In genomic region chr1:203272633-203273205, GRCh38 we compare ENCODE assay signal across 1 cellular context.
TF ChIP-seq lines count a peak whose summit lies in the region.

No MANE protein-coding gene starts in this region.

TF ChIP-seq in A549, 52 proteins besides CTCF, POLR2A, EP300 and RAD21:
- TF ChIP-seq PHF8 (IDR thresholded peaks at IDR 0.05; ENCODE audit: borderline replicate concordance, low read depth) (no peak), REST (IDR thresholded peaks at IDR 0.05) (no peak), HDAC2 (IDR thresholded peaks at IDR 0.05) (no peak)
